ENCODE assay signal across 21 cellular contexts in the genomic region with DNA sequence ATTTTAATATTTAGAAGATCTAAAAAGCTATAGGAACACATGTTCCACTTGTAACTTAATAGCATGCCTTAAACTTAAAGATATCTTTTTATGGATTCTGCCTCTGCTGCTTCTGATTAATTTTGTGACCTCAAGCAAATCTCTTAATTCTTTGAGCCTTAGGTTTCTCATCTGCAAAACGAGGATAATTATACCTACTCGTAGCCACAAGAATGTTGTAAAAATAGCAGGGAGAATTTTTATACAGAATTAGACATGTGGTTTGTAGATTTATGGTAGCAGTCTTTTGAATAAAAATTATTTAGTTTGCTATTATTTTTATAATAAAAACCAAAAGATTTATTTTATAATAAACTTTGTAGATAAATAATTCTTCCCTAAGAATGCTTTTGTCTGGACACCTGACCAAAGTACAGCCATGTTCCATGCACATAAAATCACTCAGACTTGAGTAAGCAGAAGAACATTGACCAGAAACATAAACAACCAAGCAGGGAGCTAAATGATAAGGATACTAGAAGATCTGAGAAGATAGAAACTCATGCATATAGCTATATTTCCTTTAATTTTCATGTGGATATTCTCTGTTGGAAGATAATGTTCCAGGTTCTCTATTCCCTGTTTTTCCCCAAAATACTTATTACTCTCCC. TPM values are rescaled to one million over a fixed set of nuclear protein-coding genes. Genes with fewer than 3 reads are reported as not detected.
DNase-seq lines count a peak whose midpoint lies in the region; ATAC-seq and TF ChIP-seq lines count a peak whose summit lies in the region.
"Had no signal": no experiment of that assay in that cellular context is flagged by ENCODE, and none has a peak within 500 bp of the region (broad histone marks: within the 10 kb centered on the region; RNA-seq: fewer than 3 reads in every experiment).

No MANE protein-coding gene starts in this region.

- H2AFZ ChIP-seq in mesenchymal stem cell (ENCODE audit: low read depth, low read length), result no peak overlapping the region

- no peak overlapping the region for H2AK5ac ChIP-seq in mesenchymal stem cell (ENCODE audit: low read length, severe bottlenecking)

- H3K27ac ChIP-seq in mesenchymal stem cell (ENCODE audit: low read length, poor library complexity, severe bottlenecking), result no peak overlapping the region
- H3K27ac ChIP-seq: cardiac muscle cell, WERI-Rb-1 had no signal

- no peak overlapping the region for H2BK120ac ChIP-seq in mesenchymal stem cell (ENCODE audit: low read depth, low read length)

- H3K4me2 ChIP-seq in mesenchymal stem cell (ENCODE audit: low read length, poor library complexity, severe bottlenecking), result no peak overlapping the region

- H3K4me3 ChIP-seq in mesenchymal stem cell (ENCODE audit: insufficient read depth in 1 of 2, low read depth in 1 of 2, low read length in 2 of 2), result no peak overlapping the region
- H3K4me3 ChIP-seq: cardiac muscle cell, MG63 had no signal

- H3K18ac ChIP-seq in mesenchymal stem cell (ENCODE audit: low read depth in 1 of 2, low read length in 2 of 2), result no peak overlapping the region

- ATAC-seq in HG03571 (IDR thresholded peaks at IDR 0.05; ENCODE audit: unreplicated experiment), result no peak
- ATAC-seq: activated CD8-positive, alpha-beta T cell treated with anti-CD3 and anti-CD28 coated beads for 36 hours; activated T-cell treated with anti-CD3 and anti-CD28 coated beads, Interleukin-2, amount 50 U/mL, for 4 hours; natural killer cell treated with Interleukin-12 subunit alpha and Interleukin-12 subunit beta and Interleukin-15 and Interleukin-18, amount 100 ng/mL, for 72 hours had no signal

- no peak overlapping the region for H2BK12ac ChIP-seq in mesenchymal stem cell (ENCODE audit: low read length in 2 of 2)

- TF ChIP-seq CTCF in chondrocyte (IDR thresholded peaks at IDR 0.05), result no peak

- peaks cover 5% of the 10 kb centered on the region for H3K9me3 Mint-ChIP-seq in chondrocyte (ENCODE audit: low read depth)
- H3K9me3 Mint-ChIP-seq: activated CD8-positive, alpha-beta T cell treated with anti-CD3 and anti-CD28 coated beads for 36 hours; activated T-cell treated with anti-CD3 and anti-CD28 coated beads, Interleukin-2, amount 50 U/mL, for 4 hours; natural killer cell treated with Interleukin-12 subunit alpha and Interleukin-12 subunit beta and Interleukin-15 and Interleukin-18, amount 100 ng/mL, for 72 hours had no signal

- H3K9me3 ChIP-seq in mesenchymal stem cell (ENCODE audit: control insufficient read depth, low read length), result no peaks in the 10 kb centered on the region
- H3K9me3 ChIP-seq: MG63 had no signal

- no peak overlapping the region for H4K8ac ChIP-seq in mesenchymal stem cell (ENCODE audit: low read length)

- peak overlapping the region; percentile 62 for H3K9ac ChIP-seq in mesenchymal stem cell (ENCODE audit: low read length)

- H3K4ac ChIP-seq in mesenchymal stem cell (ENCODE audit: low read depth in 1 of 2, low read length in 2 of 2), result no peak overlapping the region

- no peak overlapping the region for H3K23ac ChIP-seq in mesenchymal stem cell (ENCODE audit: low read length in 2 of 2)

- no peak overlapping the region for H4K91ac ChIP-seq in mesenchymal stem cell (ENCODE audit: low read length)

- H3K4me1 Mint-ChIP-seq in chondrocyte (ENCODE audit: low read depth), result peaks cover 34% of the 10 kb centered on the region

- 86% methylated on average over 1 of the region's 2 CpGs for WGBS in mesenchymal stem cell

- peak overlapping the region; percentile 42 for H3K27ac Mint-ChIP-seq in chondrocyte (ENCODE audit: unreplicated experiment)
- H3K27ac Mint-ChIP-seq: activated CD8-positive, alpha-beta T cell treated with anti-CD3 and anti-CD28 coated beads for 36 hours; activated naive CD8-positive, alpha-beta T cell treated with anti-CD3 and anti-CD28 coated beads for 36 hours; B cell; natural killer cell treated with Interleukin-12 subunit alpha and Interleukin-12 subunit beta and Interleukin-15 and Interleukin-18, amount 100 ng/mL, for 72 hours had no signal

- no peak overlapping the region for H3K4me3 Mint-ChIP-seq in chondrocyte (ENCODE audit: unreplicated experiment)
- H3K4me3 Mint-ChIP-seq: activated CD8-positive, alpha-beta T cell treated with anti-CD3 and anti-CD28 coated beads for 36 hours; activated naive CD8-positive, alpha-beta T cell treated with anti-CD3 and anti-CD28 coated beads for 36 hours; activated T-cell treated with anti-CD3 and anti-CD28 coated beads, Interleukin-2, amount 50 U/mL, for 4 hours; B cell; natural killer cell treated with Interleukin-12 subunit alpha and Interleukin-12 subunit beta and Interleukin-15 and Interleukin-18, amount 100 ng/mL, for 72 hours had no signal

- H2BK5ac ChIP-seq in mesenchymal stem cell (ENCODE audit: low read depth, low read length, poor library complexity, severe bottlenecking), result no peak overlapping the region

- H3K27me3 ChIP-seq in mesenchymal stem cell (ENCODE audit: control insufficient read depth in 1 of 2, insufficient read depth in 1 of 2, low read length in 2 of 2), result no peaks in the 10 kb centered on the region
- H3K27me3 ChIP-seq: cardiac muscle cell, MG63 had no signal

- H3K14ac ChIP-seq in mesenchymal stem cell (ENCODE audit: low read length in 2 of 2), result no peak overlapping the region

- no peaks in the 10 kb centered on the region for H3K36me3 Mint-ChIP-seq in chondrocyte (ENCODE audit: low read depth)

- no peak overlapping the region for H2BK15ac ChIP-seq in mesenchymal stem cell (ENCODE audit: low read depth, poor library complexity, severe bottlenecking)

- H3K27me3 Mint-ChIP-seq in chondrocyte (ENCODE audit: low read depth), result no peaks in the 10 kb centered on the region
- H3K27me3 Mint-ChIP-seq: activated CD8-positive, alpha-beta T cell treated with anti-CD3 and anti-CD28 coated beads for 36 hours; activated naive CD8-positive, alpha-beta T cell treated with anti-CD3 and anti-CD28 coated beads for 36 hours; B cell; natural killer cell treated with Interleukin-12 subunit alpha and Interleukin-12 subunit beta and Interleukin-15 and Interleukin-18, amount 100 ng/mL, for 72 hours had no signal

- DNase-seq in Daoy (ENCODE audit: low read depth) (peak; percentile 5), LHCN-M2 (ENCODE audit: low read depth) (peak; percentile 33), chondrocyte (ENCODE audit: low spot score) (no peak), mesenchymal stem cell (peak; percentile 37), NCI-H1694 treated with DMSO at 0.1 percent for 48 hours (lab: John Stamatoyannopoulos, UW) (no peak), T1000 (lab: John Stamatoyannopoulos, UW) (no peak)
- DNase-seq in activated T-cell treated with anti-CD3 and anti-CD28 coated beads, Interleukin-2, amount 50 U/mL, for 1 hour, result no peak
- DNase-seq: activated CD8-positive, alpha-beta T cell treated with anti-CD3 and anti-CD28 coated beads for 36 hours; activated naive CD8-positive, alpha-beta T cell treated with anti-CD3 and anti-CD28 coated beads for 36 hours; activated T-cell treated with anti-CD3 and anti-CD28 coated beads, Interleukin-2, amount 50 U/mL, for 4 hours; GF-D8; islet precursor cell; MG63; NCI-H187 treated with DMSO at 0.1 percent for 48 hours; SHP77; stimulated activated CD4-positive, alpha-beta T cell treated with anti-CD3 and anti-CD28 coated beads, Interleukin-2, amount 100 ng/mL, for 48 hours; WERI-Rb-1 had no signal

- no peaks in the 10 kb centered on the region for H3K4me1 ChIP-seq in mesenchymal stem cell (ENCODE audit: control insufficient read depth, insufficient read depth, low read depth, low read length)

- peaks cover 19% of the 10 kb centered on the region for H3K79me1 ChIP-seq in mesenchymal stem cell (replicated peaks; ENCODE audit: low read length, poor library complexity, severe bottlenecking)

- peaks cover 0 to 2% of the 10 kb centered on the region in 2 experiments for H3K36me3 ChIP-seq in mesenchymal stem cell (ENCODE audit: control insufficient read depth in 1 of 2, insufficient read depth in 2 of 2, low read depth in 1 of 2, low read length in 2 of 2)
- H3K36me3 ChIP-seq: cardiac muscle cell, MG63, WERI-Rb-1 had no signal

RNA-seq across cellular contexts. Expression of gene C9orf85, which starts 18.5 kb away (rescaled TPM):
- total RNA-seq in Daoy (2014; rRNA removed; shearing (Covaris generic)), result 28.6 and 66.3 TPM in 2 replicates
- 18.7 and 19.0 TPM in 2 replicates for total RNA-seq in LHCN-M2 (2014; rRNA removed)
- 8.0 TPM for polyA plus RNA-seq in LHCN-M2 (2012)
- 8.5 to 10.0 TPM (median 8.5 TPM) in 3 replicates for total RNA-seq in chondrocyte
- polyA plus RNA-seq in mesenchymal stem cell (2013, experiment 1 of 2), result 17.6 TPM
- polyA plus RNA-seq in mesenchymal stem cell (2013, experiment 2 of 2), result 18.3 TPM

RNA-seq across cellular contexts. Expression of gene ABHD17B, which starts 18.9 kb away (rescaled TPM):
- 21.4 and 24.9 TPM in 2 replicates for total RNA-seq in Daoy (2014; rRNA removed; shearing (Covaris generic))
- total RNA-seq in LHCN-M2 (2014; rRNA removed) (16.9 and 20.3 TPM in 2 replicates), chondrocyte (12.2 to 14.2 TPM (median 12.5 TPM) in 3 replicates)
- polyA plus RNA-seq in LHCN-M2 (2012), result 3.3 TPM
- polyA plus RNA-seq in mesenchymal stem cell (2013, experiment 1 of 2), result 11.3 TPM
- polyA plus RNA-seq in mesenchymal stem cell (2013, experiment 2 of 2), result 11.3 TPM

Comparison
In these comparisons a context has a peak if more than half of its experiments do, and no peak if none do; other contexts are left out.
1. DNase-seq: peak in Daoy (single experiment), LHCN-M2 (single experiment) and mesenchymal stem cell (single experiment); none in chondrocyte (single experiment), NCI-H1694 treated with DMSO at 0.1 percent for 48 hours (single experiment), T1000 (single experiment) and activated T-cell treated with anti-CD3 and anti-CD28 coated beads, Interleukin-2, amount 50 U/mL, for 1 hour (single experiment).